Comparison of ENCODE assay signal across 10 cellular contexts in the genomic region with DNA sequence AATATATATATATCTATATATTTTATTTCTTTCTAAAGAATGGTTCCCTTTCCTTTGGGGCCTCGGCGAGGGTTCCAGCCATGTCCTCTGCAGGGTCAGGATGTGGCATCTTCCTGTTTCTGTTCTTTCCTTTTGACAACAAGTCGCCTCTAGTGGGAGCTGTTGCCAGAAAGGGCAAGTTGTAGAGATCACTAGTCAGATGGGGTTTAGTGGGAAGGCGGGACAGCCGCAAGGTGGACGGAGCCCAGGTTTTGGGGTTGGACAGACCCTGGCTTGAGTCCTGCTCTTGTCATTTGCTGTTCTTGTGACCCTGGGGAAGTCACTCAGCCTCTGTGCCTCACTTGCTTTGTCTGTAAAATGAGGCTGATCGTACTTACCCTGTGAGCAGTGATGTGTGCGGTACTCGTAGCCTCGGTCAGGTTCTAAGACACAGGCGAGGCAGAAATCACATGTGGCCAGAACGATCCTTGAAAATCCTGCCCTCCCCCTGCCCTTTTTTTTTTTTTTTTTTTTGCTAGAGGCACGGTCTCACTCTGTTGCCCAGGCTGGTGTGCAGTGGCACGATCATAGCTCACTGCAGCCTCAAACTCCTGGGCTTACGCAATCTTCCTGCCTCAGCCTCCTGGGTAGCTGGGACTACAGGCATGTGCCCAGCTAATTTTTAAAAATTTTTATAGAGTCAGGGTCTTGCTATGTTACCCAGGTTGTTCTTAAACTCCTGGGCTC.
DNase-seq lines count a peak whose midpoint lies in the region; ATAC-seq and TF ChIP-seq lines count a peak whose summit lies in the region.
"Had no signal": no experiment of that assay in that cellular context is flagged by ENCODE, and none has a peak within 500 bp of the region (broad histone marks: within the 10 kb centered on the region; RNA-seq: fewer than 3 reads in every experiment).

No MANE protein-coding gene starts in this region.

- no peak overlapping the region for H3K4me3 Mint-ChIP-seq in CD14-positive monocyte
- H3K4me3 Mint-ChIP-seq: T-helper 1 cell treated with Interleukin-12 subunit alpha and Interleukin-12 subunit beta and Interleukin-4 antibody, amounts not matched to agents 30 μg/mL and 1 μg/mL, for 36 hours had no signal

- H3K27me3 Mint-ChIP-seq in CD14-positive monocyte (ENCODE audit: low read depth in 3 of 3) = peaks cover 0 to 2% (median 0%) of the 10 kb centered on the region in 3 donors

- no peak overlapping the region for H3K4me3 ChIP-seq in H7 (ENCODE audit: insufficient read depth, low read depth, low read length)
- H3K4me3 ChIP-seq in iPS DF 6.9 (ENCODE audit: low read length) = no peak overlapping the region
- H3K4me3 ChIP-seq: dorsolateral prefrontal cortex had no signal

- H3K9me3 ChIP-seq in iPS DF 6.9 (ENCODE audit: control insufficient read depth, insufficient read depth, low read length) = no peaks in the 10 kb centered on the region

- peak; percentile 52 for TF ChIP-seq CTCF in CD14-positive monocyte (IDR thresholded peaks at IDR 0.05)

- H3K36me3 Mint-ChIP-seq in CD14-positive monocyte = peaks cover 54 to 62% of the 10 kb centered on the region in 2 donors

- no peak overlapping the region for H3K27ac ChIP-seq in iPS DF 6.9 (ENCODE audit: low read length)
- H3K27ac ChIP-seq: dorsolateral prefrontal cortex had no signal

- DNase-seq in CD14-positive monocyte (ENCODE audit: low spot score) (no peak), H7 (peak; percentile 86), iPS DF 6.9 (ENCODE audit: low read depth, low spot score) (peak; percentile 39), GOT3 (lab: John Stamatoyannopoulos, UW) (no peak), NCI-H1694 (lab: John Stamatoyannopoulos, UW) (no peak)
- DNase-seq: dorsolateral prefrontal cortex had no signal

- no peaks in the 10 kb centered on the region for H3K27me3 ChIP-seq in H7 (ENCODE audit: control insufficient read depth, insufficient read depth, low read length)
- no peaks in the 10 kb centered on the region for H3K27me3 ChIP-seq in iPS DF 6.9 (ENCODE audit: control insufficient read depth, insufficient read depth, low read length)

- no CpG with 5 or more reads among the region's 15 CpGs for WGBS in iPS DF 6.9 (ENCODE audit: insufficient coverage, insufficient read length)

- H3K36me3 ChIP-seq in H7 (replicated peaks; ENCODE audit: control insufficient read depth, insufficient read depth, low read length) (peaks cover 19% of the 10 kb centered on the region), iPS DF 6.9 (ENCODE audit: control insufficient read depth, insufficient read depth, low read length) (peaks cover 16% of the 10 kb centered on the region)

- peak; percentile 48; the same call in 1 of the 3 replicates for ATAC-seq in SK-N-SH treated with all-trans-retinoic acid at 6 μM for 48 hours
- no peak for ATAC-seq in esophagus mucosa
- no peak for ATAC-seq in HG02763 (IDR thresholded peaks at IDR 0.05; ENCODE audit: unreplicated experiment)

- intact Hi-C loops in CD14-positive monocyte (cut with micrococcal nuclease) = no loop called here

- H3K4me1 Mint-ChIP-seq in CD14-positive monocyte = peaks cover 2% of the 10 kb centered on the region

- peaks cover 0 to 2% (median 0%) of the 10 kb centered on the region in 7 donors for H3K9me3 Mint-ChIP-seq in CD14-positive monocyte
- H3K9me3 Mint-ChIP-seq: T-helper 1 cell treated with Interleukin-12 subunit alpha and Interleukin-12 subunit beta and Interleukin-4 antibody, amounts not matched to agents 30 μg/mL and 1 μg/mL, for 36 hours had no signal

- H3K4me1 ChIP-seq in iPS DF 6.9 (ENCODE audit: control insufficient read depth, insufficient read depth, low read length) = no peaks in the 10 kb centered on the region

- H3K27ac Mint-ChIP-seq in CD14-positive monocyte = peak overlapping the region in 3 of 7 donors; percentile 47 to 82 (median 54)
- H3K27ac Mint-ChIP-seq: T-helper 1 cell treated with Interleukin-12 subunit alpha and Interleukin-12 subunit beta and Interleukin-4 antibody, amounts not matched to agents 30 μg/mL and 1 μg/mL, for 36 hours had no signal

TF ChIP-seq in SK-N-SH treated with all-trans-retinoic acid at 6 μM for 48 hours, 23 proteins besides CTCF, POLR2A, EP300 and RAD21:
- TF ChIP-seq ZC3H10 (CRISPR knock-in tag; IDR thresholded peaks at IDR 0.05) (no peak), ESRRG (CRISPR knock-in tag; IDR thresholded peaks at IDR 0.05) (no peak), ZFP30 (CRISPR knock-in tag; IDR thresholded peaks at IDR 0.05) (no peak), TCF4 (CRISPR knock-in tag; IDR thresholded peaks at IDR 0.05; ENCODE audit: borderline replicate concordance) (no peak), OSR1 (CRISPR knock-in tag; IDR thresholded peaks at IDR 0.05) (no peak), PPARA (CRISPR knock-in tag; IDR thresholded peaks at IDR 0.05; ENCODE audit: borderline replicate concordance) (no peak), GLIS3 (CRISPR knock-in tag; IDR thresholded peaks at IDR 0.05) (no peak), SNAI2 (CRISPR knock-in tag; IDR thresholded peaks at IDR 0.05) (no peak), RARB (CRISPR knock-in tag; IDR thresholded peaks at IDR 0.05) (no peak)
- TF ChIP-seq, protein P1, sequence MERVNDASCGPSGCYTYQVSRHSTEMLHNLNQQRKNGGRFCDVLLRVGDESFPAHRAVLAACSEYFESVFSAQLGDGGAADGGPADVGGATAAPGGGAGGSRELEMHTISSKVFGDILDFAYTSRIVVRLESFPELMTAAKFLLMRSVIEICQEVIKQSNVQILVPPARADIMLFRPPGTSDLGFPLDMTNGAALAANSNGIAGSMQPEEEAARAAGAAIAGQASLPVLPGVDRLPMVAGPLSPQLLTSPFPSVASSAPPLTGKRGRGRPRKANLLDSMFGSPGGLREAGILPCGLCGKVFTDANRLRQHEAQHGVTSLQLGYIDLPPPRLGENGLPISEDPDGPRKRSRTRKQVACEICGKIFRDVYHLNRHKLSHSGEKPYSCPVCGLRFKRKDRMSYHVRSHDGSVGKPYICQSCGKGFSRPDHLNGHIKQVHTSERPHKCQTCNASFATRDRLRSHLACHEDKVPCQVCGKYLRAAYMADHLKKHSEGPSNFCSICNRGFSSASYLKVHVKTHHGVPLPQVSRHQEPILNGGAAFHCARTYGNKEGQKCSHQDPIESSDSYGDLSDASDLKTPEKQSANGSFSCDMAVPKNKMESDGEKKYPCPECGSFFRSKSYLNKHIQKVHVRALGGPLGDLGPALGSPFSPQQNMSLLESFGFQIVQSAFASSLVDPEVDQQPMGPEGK (CRISPR knock-in tag; IDR thresholded peaks at IDR 0.05; ENCODE audit: borderline replicate concordance) = no peak
- TF ChIP-seq, protein P2, sequence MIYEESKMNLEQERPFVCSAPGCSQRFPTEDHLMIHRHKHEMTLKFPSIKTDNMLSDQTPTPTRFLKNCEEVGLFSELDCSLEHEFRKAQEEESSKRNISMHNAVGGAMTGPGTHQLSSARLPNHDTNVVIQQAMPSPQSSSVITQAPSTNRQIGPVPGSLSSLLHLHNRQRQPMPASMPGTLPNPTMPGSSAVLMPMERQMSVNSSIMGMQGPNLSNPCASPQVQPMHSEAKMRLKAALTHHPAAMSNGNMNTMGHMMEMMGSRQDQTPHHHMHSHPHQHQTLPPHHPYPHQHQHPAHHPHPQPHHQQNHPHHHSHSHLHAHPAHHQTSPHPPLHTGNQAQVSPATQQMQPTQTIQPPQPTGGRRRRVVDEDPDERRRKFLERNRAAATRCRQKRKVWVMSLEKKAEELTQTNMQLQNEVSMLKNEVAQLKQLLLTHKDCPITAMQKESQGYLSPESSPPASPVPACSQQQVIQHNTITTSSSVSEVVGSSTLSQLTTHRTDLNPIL (CRISPR knock-in tag; IDR thresholded peaks at IDR 0.05; ENCODE audit: low read depth) = no peak

Comparison
In these comparisons a context has a peak if more than half of its experiments do, and no peak if none do; other contexts are left out.
1. DNase-seq: peak in H7 (single experiment) and iPS DF 6.9 (single experiment); none in CD14-positive monocyte (single experiment), GOT3 (single experiment) and NCI-H1694 (single experiment).